Comparison of ENCODE assay signal across 8 cellular contexts in the genomic region with DNA sequence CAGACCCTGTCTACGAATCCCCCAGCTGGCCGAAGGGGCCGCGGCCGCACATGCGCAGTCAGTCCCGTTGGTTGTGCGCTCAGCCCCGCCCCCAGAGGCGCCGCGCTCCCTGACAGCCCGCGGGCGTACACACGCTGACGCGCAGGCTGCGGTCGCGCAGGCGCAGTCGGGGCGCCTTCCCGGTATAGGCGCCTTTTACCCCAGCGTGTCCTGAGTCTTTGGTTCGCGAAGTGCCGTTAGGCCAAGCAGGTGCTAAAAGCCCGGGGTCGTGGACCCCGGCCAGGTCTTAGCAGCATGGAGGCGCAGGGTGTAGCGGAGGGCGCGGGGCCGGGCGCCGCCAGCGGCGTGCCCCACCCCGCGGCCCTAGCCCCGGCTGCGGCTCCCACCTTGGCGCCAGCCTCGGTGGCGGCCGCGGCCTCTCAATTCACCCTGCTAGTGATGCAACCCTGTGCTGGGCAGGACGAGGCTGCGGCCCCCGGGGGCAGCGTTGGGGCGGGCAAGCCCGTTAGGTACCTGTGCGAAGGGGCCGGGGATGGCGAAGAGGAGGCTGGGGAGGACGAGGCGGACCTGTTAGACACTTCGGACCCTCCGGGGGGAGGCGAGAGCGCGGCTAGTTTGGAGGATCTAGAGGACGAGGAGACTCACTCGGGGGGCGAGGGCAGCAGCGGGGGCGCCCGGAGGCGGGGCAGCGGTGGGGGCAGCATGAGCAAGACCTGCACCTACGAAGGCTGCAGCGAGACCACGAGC. TPM values are rescaled to one million over a fixed set of nuclear protein-coding genes. Genes with fewer than 3 reads are reported as not detected.
DNase-seq lines count a peak whose midpoint lies in the region; ATAC-seq, FAIRE-seq and TF ChIP-seq lines count a peak whose summit lies in the region.

A gene with protein sequence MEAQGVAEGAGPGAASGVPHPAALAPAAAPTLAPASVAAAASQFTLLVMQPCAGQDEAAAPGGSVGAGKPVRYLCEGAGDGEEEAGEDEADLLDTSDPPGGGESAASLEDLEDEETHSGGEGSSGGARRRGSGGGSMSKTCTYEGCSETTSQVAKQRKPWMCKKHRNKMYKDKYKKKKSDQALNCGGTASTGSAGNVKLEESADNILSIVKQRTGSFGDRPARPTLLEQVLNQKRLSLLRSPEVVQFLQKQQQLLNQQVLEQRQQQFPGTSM (plus strand): TSS at position 159 of the 747 bp plus-strand sequence. CDS start 136 bp downstream, at position 295.

- H3K9me3 ChIP-seq in OCI-LY3 (ENCODE audit: insufficient read depth, low read length) = no peaks in the 10 kb centered on the region

- peak within 1 kb of the TSS; percentile 90 for H3K4me2 ChIP-seq in OCI-LY3 (ENCODE audit: low read length)

- H3K9ac ChIP-seq in OCI-LY3 (ENCODE audit: low read length) = peak within 1 kb of the TSS; percentile 78

- H3K36me3 ChIP-seq in OCI-LY3 (replicated peaks; ENCODE audit: low read depth, low read length) = peaks cover 17% of the 10 kb centered on the region

- H3K79me2 ChIP-seq in OCI-LY3 (ENCODE audit: low read length) = peaks cover 51% of the 10 kb centered on the region

- peak; percentile 99 for DNase-seq in D341Med (ENCODE audit: low spot score)
- peak; percentile 88 for DNase-seq in HTR-8/SVneo (ENCODE audit: insufficient read length, low spot score)
- DNase-seq in activated CD8-positive, alpha-beta memory T cell treated with anti-CD3 and anti-CD28 coated beads, Interleukin-2, amount 50 U/mL, for 48 hours = peak; percentile 97
- DNase-seq in epidermal melanocyte (ENCODE audit: insufficient read length, low spot score) = peak; percentile 74
- peak; percentile 90 for DNase-seq in mucosa of gallbladder (ENCODE audit: low spot score)
- peak; percentile 90 for DNase-seq in stimulated activated CD8-positive, alpha-beta memory T cell treated with anti-CD3 and anti-CD28 coated beads, Interleukin-4, amount 100 ng/mL, for 24 hours (ENCODE audit: low read depth)

- H3K27ac ChIP-seq in OCI-LY3 (ENCODE audit: low read length) = peak within 1 kb of the TSS; percentile 80

- peaks cover 29% of the 10 kb centered on the region for H4K20me1 ChIP-seq in OCI-LY3 (ENCODE audit: insufficient read depth, low read length)

- peak within 1 kb of the TSS; percentile 100 for H2AFZ ChIP-seq in OCI-LY3 (ENCODE audit: low read depth, low read length)

- peak within 1 kb of the TSS; percentile 82 for H3K4me3 ChIP-seq in OCI-LY3 (ENCODE audit: low read length)

- peaks cover 24% of the 10 kb centered on the region for H3K4me1 ChIP-seq in OCI-LY3 (ENCODE audit: low read length)

- TF ChIP-seq CTCF in OCI-LY3 (IDR thresholded peaks at IDR 0.05; ENCODE audit: low read depth, low read length) = no peak

- H3K27me3 ChIP-seq in OCI-LY3 (ENCODE audit: low read depth, low read length) = no peaks in the 10 kb centered on the region

- peak; percentile 77 for ATAC-seq in GM21367 (IDR thresholded peaks at IDR 0.05; ENCODE audit: unreplicated experiment)

- FAIRE-seq in HTR-8/SVneo (lab: Jason Lieb, UNC) = peak; percentile 84

RNA-seq across cellular contexts. Expression of the gene that starts here (rescaled TPM):
- total RNA-seq in mucosa of gallbladder = 4.4 TPM

Comparison
In these comparisons a context has a peak if more than half of its experiments do, and no peak if none do; other contexts are left out.
1. Peak in every context shown above with its lines: DNase-seq, ATAC-seq, H3K4me3 ChIP-seq and H3K27ac ChIP-seq.